ENCODE assay signal across 1 cellular context in the genomic region with DNA sequence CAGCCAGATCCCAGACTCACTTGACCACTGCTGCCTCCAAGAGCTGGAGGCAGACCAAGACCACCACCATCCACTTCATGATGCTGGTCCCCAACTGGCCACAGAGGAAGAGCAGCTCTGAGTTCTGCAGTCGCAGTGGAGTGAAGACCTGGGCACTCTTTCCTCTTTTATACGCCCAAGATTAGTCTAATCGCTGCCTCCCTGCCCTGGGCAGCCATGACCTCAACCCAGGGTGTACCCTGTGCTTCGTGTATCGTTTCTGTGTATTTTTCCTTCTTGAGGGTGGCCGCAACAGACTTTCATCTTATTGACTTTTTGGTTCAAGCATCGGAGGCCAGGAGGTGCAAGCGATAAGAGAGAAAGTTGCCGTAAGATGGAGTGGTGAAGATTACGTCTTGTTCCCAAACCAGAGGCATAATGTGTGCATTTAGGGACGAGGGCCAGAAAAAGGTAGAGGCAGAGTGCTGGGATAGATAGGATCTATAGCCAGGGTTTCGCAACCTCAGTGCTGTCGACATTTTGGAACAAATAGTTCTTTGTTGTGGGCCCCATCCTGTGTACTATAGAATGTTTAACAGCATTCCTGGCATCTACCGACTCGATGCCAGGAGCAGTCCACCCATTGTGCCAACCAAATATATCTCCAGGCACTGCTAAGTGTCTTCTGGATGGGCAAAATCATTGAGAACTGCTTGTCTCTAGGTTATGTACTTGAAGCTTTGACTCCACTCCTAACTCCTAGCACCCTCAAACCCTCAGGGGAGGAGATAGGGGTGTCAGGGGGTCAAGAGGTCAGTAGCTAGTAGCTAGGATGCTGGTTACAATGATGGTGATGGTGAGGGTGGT.
TF ChIP-seq lines count a peak whose summit lies in the region.

A gene (minus strand): TSS at position 142 of the 846 bp plus-strand sequence. CDS start 63 bp downstream, at position 79.

TF ChIP-seq in HepG2, 621 proteins besides CTCF, POLR2A, EP300 and RAD21 (continued from another document and continues in another):
- TF ChIP-seq, protein P1, sequence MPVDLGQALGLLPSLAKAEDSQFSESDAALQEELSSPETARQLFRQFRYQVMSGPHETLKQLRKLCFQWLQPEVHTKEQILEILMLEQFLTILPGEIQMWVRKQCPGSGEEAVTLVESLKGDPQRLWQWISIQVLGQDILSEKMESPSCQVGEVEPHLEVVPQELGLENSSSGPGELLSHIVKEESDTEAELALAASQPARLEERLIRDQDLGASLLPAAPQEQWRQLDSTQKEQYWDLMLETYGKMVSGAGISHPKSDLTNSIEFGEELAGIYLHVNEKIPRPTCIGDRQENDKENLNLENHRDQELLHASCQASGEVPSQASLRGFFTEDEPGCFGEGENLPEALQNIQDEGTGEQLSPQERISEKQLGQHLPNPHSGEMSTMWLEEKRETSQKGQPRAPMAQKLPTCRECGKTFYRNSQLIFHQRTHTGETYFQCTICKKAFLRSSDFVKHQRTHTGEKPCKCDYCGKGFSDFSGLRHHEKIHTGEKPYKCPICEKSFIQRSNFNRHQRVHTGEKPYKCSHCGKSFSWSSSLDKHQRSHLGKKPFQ (CRISPR knock-in tag; IDR thresholded peaks at IDR 0.05; ENCODE audit: insufficient replicate concordance): no peak
- TF ChIP-seq PHF5A (CRISPR knock-in tag; IDR thresholded peaks at IDR 0.05; ENCODE audit: low read depth, unreplicated experiment): peak; percentile 61
- TF ChIP-seq ZFP37 (CRISPR knock-in tag; IDR thresholded peaks at IDR 0.05; ENCODE audit: borderline replicate concordance): no peak
- TF ChIP-seq MYNN (CRISPR knock-in tag; IDR thresholded peaks at IDR 0.05; ENCODE audit: low read depth): 0 out of 2 replicates have a peak, but pooled peaks have one; percentile 57
- 0 out of 2 replicates have a peak, but pooled peaks have one; percentile 62 for TF ChIP-seq ZNF670 (CRISPR knock-in tag; IDR thresholded peaks at IDR 0.05; ENCODE audit: borderline replicate concordance)
- TF ChIP-seq RARG (CRISPR knock-in tag; IDR thresholded peaks at IDR 0.05; ENCODE audit: low read depth): no peak
- no peak; the same call in 1 of the 2 replicates for TF ChIP-seq ZMYM4 (CRISPR knock-in tag; IDR thresholded peaks at IDR 0.05)
- TF ChIP-seq TOE1 (CRISPR knock-in tag; IDR thresholded peaks at IDR 0.05): no peak
- peak; percentile 85 for TF ChIP-seq BCL6 (CRISPR knock-in tag; IDR thresholded peaks at IDR 0.05)
- peak; percentile 21; the same call in 1 of the 2 replicates for TF ChIP-seq SMAD1 (CRISPR knock-in tag; IDR thresholded peaks at IDR 0.05; ENCODE audit: borderline replicate concordance, low read depth)
- no peak for TF ChIP-seq FOXC1 (CRISPR knock-in tag; IDR thresholded peaks at IDR 0.05; ENCODE audit: borderline replicate concordance)
- TF ChIP-seq KLF11 (CRISPR knock-in tag; IDR thresholded peaks at IDR 0.05): no peak
- TF ChIP-seq RFXAP (CRISPR knock-in tag; IDR thresholded peaks at IDR 0.05; ENCODE audit: borderline replicate concordance): peak; percentile 90; the same call in 1 of the 2 replicates
- no peak for TF ChIP-seq ZNF431 (CRISPR knock-in tag; IDR thresholded peaks at IDR 0.05; ENCODE audit: borderline replicate concordance, low read depth)
- peak; percentile 87; the same call in 1 of the 2 replicates for TF ChIP-seq ZNF776 (CRISPR knock-in tag; IDR thresholded peaks at IDR 0.05)
- TF ChIP-seq HOXA3 (CRISPR knock-in tag; IDR thresholded peaks at IDR 0.05): peak; percentile 93
- no peak for TF ChIP-seq CBX1 (IDR thresholded peaks at IDR 0.05; ENCODE audit: low read depth)
- TF ChIP-seq SATB2 (CRISPR knock-in tag; IDR thresholded peaks at IDR 0.05): no peak
- TF ChIP-seq ZKSCAN5 (CRISPR knock-in tag; IDR thresholded peaks at IDR 0.05): no peak
- TF ChIP-seq, protein P2, sequence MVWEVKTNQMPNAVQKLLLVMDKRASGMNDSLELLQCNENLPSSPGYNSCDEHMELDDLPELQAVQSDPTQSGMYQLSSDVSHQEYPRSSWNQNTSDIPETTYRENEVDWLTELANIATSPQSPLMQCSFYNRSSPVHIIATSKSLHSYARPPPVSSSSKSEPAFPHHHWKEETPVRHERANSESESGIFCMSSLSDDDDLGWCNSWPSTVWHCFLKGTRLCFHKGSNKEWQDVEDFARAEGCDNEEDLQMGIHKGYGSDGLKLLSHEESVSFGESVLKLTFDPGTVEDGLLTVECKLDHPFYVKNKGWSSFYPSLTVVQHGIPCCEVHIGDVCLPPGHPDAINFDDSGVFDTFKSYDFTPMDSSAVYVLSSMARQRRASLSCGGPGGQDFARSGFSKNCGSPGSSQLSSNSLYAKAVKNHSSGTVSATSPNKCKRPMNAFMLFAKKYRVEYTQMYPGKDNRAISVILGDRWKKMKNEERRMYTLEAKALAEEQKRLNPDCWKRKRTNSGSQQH (CRISPR knock-in tag; IDR thresholded peaks at IDR 0.05; ENCODE audit: low read depth): no peak; the same call in 1 of the 2 replicates
- peak; percentile 74; the same call in 1 of the 2 replicates for TF ChIP-seq KAT8 (CRISPR knock-in tag; IDR thresholded peaks at IDR 0.05)
- TF ChIP-seq, protein P3, sequence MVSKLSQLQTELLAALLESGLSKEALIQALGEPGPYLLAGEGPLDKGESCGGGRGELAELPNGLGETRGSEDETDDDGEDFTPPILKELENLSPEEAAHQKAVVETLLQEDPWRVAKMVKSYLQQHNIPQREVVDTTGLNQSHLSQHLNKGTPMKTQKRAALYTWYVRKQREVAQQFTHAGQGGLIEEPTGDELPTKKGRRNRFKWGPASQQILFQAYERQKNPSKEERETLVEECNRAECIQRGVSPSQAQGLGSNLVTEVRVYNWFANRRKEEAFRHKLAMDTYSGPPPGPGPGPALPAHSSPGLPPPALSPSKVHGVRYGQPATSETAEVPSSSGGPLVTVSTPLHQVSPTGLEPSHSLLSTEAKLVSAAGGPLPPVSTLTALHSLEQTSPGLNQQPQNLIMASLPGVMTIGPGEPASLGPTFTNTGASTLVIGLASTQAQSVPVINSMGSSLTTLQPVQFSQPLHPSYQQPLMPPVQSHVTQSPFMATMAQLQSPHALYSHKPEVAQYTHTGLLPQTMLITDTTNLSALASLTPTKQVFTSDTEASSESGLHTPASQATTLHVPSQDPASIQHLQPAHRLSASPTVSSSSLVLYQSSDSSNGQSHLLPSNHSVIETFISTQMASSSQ (IDR thresholded peaks at IDR 0.05; ENCODE audit: low read depth): peak; percentile 74
- TF ChIP-seq, protein P3 (CRISPR knock-in tag; IDR thresholded peaks at IDR 0.05; ENCODE audit: borderline replicate concordance): peak; percentile 92; the same call in 1 of the 2 replicates
- peak; percentile 99 for TF ChIP-seq CEBPB (IDR thresholded peaks at IDR 0.05; ENCODE audit: borderline replicate concordance, low read depth, low read length)
- TF ChIP-seq, protein P4, sequence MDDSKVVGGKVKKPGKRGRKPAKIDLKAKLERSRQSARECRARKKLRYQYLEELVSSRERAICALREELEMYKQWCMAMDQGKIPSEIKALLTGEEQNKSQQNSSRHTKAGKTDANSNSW (CRISPR knock-in tag; IDR thresholded peaks at IDR 0.05; ENCODE audit: borderline replicate concordance): no peak
- TF ChIP-seq RXRA (CRISPR knock-in tag; IDR thresholded peaks at IDR 0.05): peak; percentile 95
- no peak for TF ChIP-seq ZNF382 (CRISPR knock-in tag; IDR thresholded peaks at IDR 0.05; ENCODE audit: borderline replicate concordance)
- peak; percentile 73 for TF ChIP-seq ARNTL (CRISPR knock-in tag; IDR thresholded peaks at IDR 0.05)
- TF ChIP-seq TGIF2 (CRISPR knock-in tag; IDR thresholded peaks at IDR 0.05): peak; percentile 47; the same call in 1 of the 2 replicates
- TF ChIP-seq KLF9 (CRISPR knock-in tag; IDR thresholded peaks at IDR 0.05; ENCODE audit: low read depth): no peak; the same call in 1 of the 2 replicates
- no peak for TF ChIP-seq TAF15 (IDR thresholded peaks at IDR 0.05; ENCODE audit: low read depth, low read length, poor library complexity, severe bottlenecking)
- no peak for TF ChIP-seq NFE2L2 (IDR thresholded peaks at IDR 0.05; ENCODE audit: low read length)
- TF ChIP-seq, protein P5, sequence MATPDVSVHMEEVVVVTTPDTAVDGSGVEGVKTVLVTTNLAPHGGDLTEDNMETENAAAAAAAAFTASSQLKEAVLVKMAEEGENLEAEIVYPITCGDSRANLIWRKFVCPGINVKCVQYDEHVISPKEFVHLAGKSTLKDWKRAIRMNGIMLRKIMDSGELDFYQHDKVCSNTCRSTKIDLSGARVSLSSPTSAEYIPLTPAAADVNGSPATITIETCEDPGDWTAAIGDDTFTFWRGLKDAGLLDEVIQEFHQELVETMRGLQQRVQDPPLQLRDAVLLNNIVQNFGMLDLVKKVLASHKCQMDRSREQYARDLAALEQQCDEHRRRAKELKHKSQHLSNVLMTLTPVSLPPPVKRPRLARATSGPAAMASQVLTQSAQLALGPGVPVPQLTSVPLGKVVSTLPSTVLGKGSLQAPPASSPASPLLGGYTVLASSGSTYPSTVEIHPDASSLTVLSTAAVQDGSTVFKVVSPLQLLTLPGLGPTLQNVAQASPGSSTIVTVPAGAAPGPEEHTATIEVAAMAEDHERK (CRISPR knock-in tag; IDR thresholded peaks at IDR 0.05; ENCODE audit: low read depth): no peak
- no peak; the same call in 1 of the 2 replicates for TF ChIP-seq MYC (CRISPR knock-in tag; IDR thresholded peaks at IDR 0.05; ENCODE audit: borderline replicate concordance)
- peak; percentile 95 for TF ChIP-seq SOX13 (IDR thresholded peaks at IDR 0.05)
- TF ChIP-seq SOX13 (CRISPR knock-in tag; conservative IDR thresholded peaks at IDR 0.05 in 1 of 2, IDR thresholded peaks at IDR 0.05 in 1 of 2): peak in 1 of 2 experiments; percentile 95; a peak in 2 of 4 replicates
- peak; percentile 72; the same call in 1 of the 2 replicates for TF ChIP-seq IRF2 (CRISPR knock-in tag; IDR thresholded peaks at IDR 0.05)
- TF ChIP-seq ZNF558 (CRISPR knock-in tag; IDR thresholded peaks at IDR 0.05; ENCODE audit: borderline replicate concordance): no peak
- TF ChIP-seq, protein P6, sequence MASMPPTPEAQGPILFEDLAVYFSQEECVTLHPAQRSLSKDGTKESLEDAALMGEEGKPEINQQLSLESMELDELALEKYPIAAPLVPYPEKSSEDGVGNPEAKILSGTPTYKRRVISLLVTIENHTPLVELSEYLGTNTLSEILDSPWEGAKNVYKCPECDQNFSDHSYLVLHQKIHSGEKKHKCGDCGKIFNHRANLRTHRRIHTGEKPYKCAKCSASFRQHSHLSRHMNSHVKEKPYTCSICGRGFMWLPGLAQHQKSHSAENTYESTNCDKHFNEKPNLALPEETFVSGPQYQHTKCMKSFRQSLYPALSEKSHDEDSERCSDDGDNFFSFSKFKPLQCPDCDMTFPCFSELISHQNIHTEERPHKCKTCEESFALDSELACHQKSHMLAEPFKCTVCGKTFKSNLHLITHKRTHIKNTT (CRISPR knock-in tag; IDR thresholded peaks at IDR 0.05): no peak
- peak; percentile 53 for TF ChIP-seq HNF4G (IDR thresholded peaks at IDR 0.05; ENCODE audit: borderline replicate concordance, low read depth, low read length)
- peak; percentile 21; the same call in 1 of the 2 replicates for TF ChIP-seq HNF4G (CRISPR knock-in tag; IDR thresholded peaks at IDR 0.05; ENCODE audit: borderline replicate concordance, low read depth)
- TF ChIP-seq ZFP82 (CRISPR knock-in tag; IDR thresholded peaks at IDR 0.05; ENCODE audit: borderline replicate concordance): peak; percentile 84; the same call in 1 of the 2 replicates
- TF ChIP-seq, protein P7, sequence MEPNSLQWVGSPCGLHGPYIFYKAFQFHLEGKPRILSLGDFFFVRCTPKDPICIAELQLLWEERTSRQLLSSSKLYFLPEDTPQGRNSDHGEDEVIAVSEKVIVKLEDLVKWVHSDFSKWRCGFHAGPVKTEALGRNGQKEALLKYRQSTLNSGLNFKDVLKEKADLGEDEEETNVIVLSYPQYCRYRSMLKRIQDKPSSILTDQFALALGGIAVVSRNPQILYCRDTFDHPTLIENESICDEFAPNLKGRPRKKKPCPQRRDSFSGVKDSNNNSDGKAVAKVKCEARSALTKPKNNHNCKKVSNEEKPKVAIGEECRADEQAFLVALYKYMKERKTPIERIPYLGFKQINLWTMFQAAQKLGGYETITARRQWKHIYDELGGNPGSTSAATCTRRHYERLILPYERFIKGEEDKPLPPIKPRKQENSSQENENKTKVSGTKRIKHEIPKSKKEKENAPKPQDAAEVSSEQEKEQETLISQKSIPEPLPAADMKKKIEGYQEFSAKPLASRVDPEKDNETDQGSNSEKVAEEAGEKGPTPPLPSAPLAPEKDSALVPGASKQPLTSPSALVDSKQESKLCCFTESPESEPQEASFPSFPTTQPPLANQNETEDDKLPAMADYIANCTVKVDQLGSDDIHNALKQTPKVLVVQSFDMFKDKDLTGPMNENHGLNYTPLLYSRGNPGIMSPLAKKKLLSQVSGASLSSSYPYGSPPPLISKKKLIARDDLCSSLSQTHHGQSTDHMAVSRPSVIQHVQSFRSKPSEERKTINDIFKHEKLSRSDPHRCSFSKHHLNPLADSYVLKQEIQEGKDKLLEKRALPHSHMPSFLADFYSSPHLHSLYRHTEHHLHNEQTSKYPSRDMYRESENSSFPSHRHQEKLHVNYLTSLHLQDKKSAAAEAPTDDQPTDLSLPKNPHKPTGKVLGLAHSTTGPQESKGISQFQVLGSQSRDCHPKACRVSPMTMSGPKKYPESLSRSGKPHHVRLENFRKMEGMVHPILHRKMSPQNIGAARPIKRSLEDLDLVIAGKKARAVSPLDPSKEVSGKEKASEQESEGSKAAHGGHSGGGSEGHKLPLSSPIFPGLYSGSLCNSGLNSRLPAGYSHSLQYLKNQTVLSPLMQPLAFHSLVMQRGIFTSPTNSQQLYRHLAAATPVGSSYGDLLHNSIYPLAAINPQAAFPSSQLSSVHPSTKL (CRISPR knock-in tag; IDR thresholded peaks at IDR 0.05): peak; percentile 93
- TF ChIP-seq CHD2 (IDR thresholded peaks at IDR 0.05; ENCODE audit: low read depth, low read length): no peak
